Comparison of ENCODE assay signal across 1 cellular context in genomic region chr3:156831006-156831405, GRCh38.
TF ChIP-seq lines count a peak whose summit lies in the region.

No MANE protein-coding gene starts in this region.

TF ChIP-seq in WTC11, 78 proteins besides CTCF, POLR2A, EP300 and RAD21 (continued from another document):
- TF ChIP-seq NFATC4 (CRISPR knock-in tag; IDR thresholded peaks at IDR 0.05) (no peak), TCF7 (CRISPR knock-in tag; IDR thresholded peaks at IDR 0.05; ENCODE audit: low read depth) (no peak), OVOL2 (CRISPR knock-in tag; IDR thresholded peaks at IDR 0.05; ENCODE audit: borderline replicate concordance) (no peak)
